ENCODE assay signal across 19 cellular contexts in the genomic region with DNA sequence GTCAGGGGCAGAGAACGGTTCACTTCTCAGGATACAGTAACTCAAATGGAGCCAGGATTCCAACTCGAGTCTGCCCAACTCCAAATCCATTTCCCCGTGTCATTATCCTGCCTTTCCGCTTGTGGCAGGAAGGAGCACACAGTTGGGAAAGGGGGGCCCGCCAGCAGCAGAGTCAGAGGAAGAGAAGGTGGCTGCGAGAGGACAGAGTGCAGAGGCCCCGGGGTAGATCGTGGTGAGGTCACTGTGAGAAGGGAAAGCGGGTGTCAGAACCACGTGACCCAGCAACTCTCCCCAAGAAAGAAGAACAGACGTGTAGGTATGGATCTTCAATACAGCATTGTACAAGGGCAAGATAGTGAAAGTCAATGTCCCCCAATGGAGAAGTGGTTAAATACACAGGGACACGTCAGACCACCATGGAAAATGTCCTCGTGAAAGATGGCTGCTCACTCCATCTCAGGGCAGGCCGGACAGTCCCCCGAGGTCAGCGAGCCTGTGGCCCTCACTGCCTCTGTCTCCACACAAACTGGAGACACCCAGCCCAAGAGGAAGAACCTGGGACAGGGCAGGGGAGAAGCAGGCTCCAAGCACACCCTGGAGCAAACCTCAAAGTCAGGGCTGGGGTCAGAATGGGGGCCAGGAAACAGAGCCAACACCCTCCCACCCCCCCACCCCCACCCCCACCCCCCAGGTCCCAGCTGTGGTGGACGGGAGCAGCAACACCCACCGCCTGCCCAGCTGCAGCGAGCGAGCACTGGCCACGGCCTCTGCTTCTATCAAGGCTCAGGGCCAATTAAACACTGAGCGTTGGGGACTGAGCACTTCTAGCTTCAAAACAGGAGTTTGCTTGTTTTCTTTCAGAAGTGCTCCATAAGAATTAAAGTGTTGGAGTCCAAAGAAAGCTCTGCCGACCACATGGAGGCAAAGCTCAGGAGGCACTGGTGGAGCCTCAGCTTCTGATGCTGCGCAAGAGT.
A peak's percentile ranks its signal among the peaks of the same experiment; 100 is the strongest.
DNase-seq lines count a peak whose midpoint lies in the region; ATAC-seq and TF ChIP-seq lines count a peak whose summit lies in the region.
"Had no signal": no experiment of that assay in that cellular context is flagged by ENCODE, and none has a peak within 500 bp of the region (broad histone marks: within the 10 kb centered on the region; RNA-seq: fewer than 3 reads in every experiment).

No MANE protein-coding gene starts in this region.

- no peak overlapping the region for H3K4me3 Mint-ChIP-seq in WTC11
- H3K4me3 Mint-ChIP-seq: CD8-positive, alpha-beta memory T cell had no signal

- H3K27ac Mint-ChIP-seq in WTC11: peak overlapping the region; percentile 28

- H3K9me3 Mint-ChIP-seq in WTC11: peaks cover 9% of the 10 kb centered on the region
- H3K9me3 Mint-ChIP-seq: CD8-positive, alpha-beta memory T cell had no signal

- no peak for TF ChIP-seq CTCF in WTC11 (IDR thresholded peaks at IDR 0.05)

- H3K36me3 ChIP-seq in H7 (replicated peaks; ENCODE audit: control insufficient read depth, insufficient read depth, low read length): no peaks in the 10 kb centered on the region

- no peaks in the 10 kb centered on the region for H3K27me3 ChIP-seq in H7 (ENCODE audit: control insufficient read depth, insufficient read depth, low read length)

- no peak overlapping the region for H3K4me3 ChIP-seq in H7 (ENCODE audit: insufficient read depth, low read depth, low read length)
- H3K4me3 ChIP-seq: GM12878, SK-N-MC had no signal

- intact Hi-C loops in sciatic nerve (cut with DNase I): no loop called here

- DNase-seq in H7: peak; percentile 45
- DNase-seq in WTC11 (ENCODE audit: low spot score): no peak
- DNase-seq in lung microvascular endothelial cell (ENCODE audit: low read depth in 2 of 2): peak; percentile 14 to 61
- peak; percentile 33 for DNase-seq in sciatic nerve (ENCODE audit: low spot score)
- no peak for DNase-seq in T-helper 2 cell
- DNase-seq: ACHN; C1 segment of cervical spinal cord; CD8-positive, alpha-beta memory T cell; DMS53; EL; HCEC 1CT; KBM-7; NCI-H187; NCI-H2107; NCI-H510A treated with DMSO at 0.1 percent for 48 hours had no signal

- POLR2A ChIA-PET in WTC11 (lab: Charles Lee): no interaction called here

- H3K27me3 Mint-ChIP-seq in WTC11 (ENCODE audit: low read depth): no peaks in the 10 kb centered on the region
- H3K27me3 Mint-ChIP-seq: CD8-positive, alpha-beta memory T cell had no signal

- no peaks in the 10 kb centered on the region; the same call in 1 of the 2 replicates for H3K4me1 Mint-ChIP-seq in WTC11

- CTCF ChIA-PET in WTC11 (lab: Charles Lee): no interaction called here

- peaks cover 9% of the 10 kb centered on the region; the same call in 1 of the 2 replicates for H3K36me3 Mint-ChIP-seq in WTC11

- no peak for ATAC-seq in WTC11
- ATAC-seq in sciatic nerve: no peak
- no peak for ATAC-seq in GM18870 (IDR thresholded peaks at IDR 0.05; ENCODE audit: unreplicated experiment)
- ATAC-seq in HG03025 (IDR thresholded peaks at IDR 0.05; ENCODE audit: low FRiP score, unreplicated experiment): no peak
- ATAC-seq: GM12878 had no signal

TF ChIP-seq in WTC11, 78 proteins besides CTCF, POLR2A, EP300 and RAD21:
- TF ChIP-seq ZNF281 (CRISPR knock-in tag; IDR thresholded peaks at IDR 0.05): no peak
- no peak for TF ChIP-seq ESRRA (CRISPR knock-in tag; IDR thresholded peaks at IDR 0.05; ENCODE audit: borderline replicate concordance)

Comparison
In these comparisons a context has a peak if more than half of its experiments do, and no peak if none do; other contexts are left out.
1. DNase-seq: peak in H7 (single experiment), lung microvascular endothelial cell (2 of 2) and sciatic nerve (single experiment); none in WTC11 (single experiment) and T-helper 2 cell (0 of 5).